ENCODE assay signal across 1 cellular context in genomic region chr5:141691867-141692532, GRCh38.
TF ChIP-seq lines count a peak whose summit lies in the region.

No MANE protein-coding gene starts in this region.

TF ChIP-seq in K562, 482 proteins besides CTCF, POLR2A, EP300 and RAD21 (continued from another document and continues in another):
- TF ChIP-seq E2F4 (CRISPR knock-in tag; IDR thresholded peaks at IDR 0.05; ENCODE audit: low read depth) = no peak
- no peak for TF ChIP-seq KDM2B (CRISPR knock-in tag; IDR thresholded peaks at IDR 0.05)
- peak; percentile 57 for TF ChIP-seq SP1 (CRISPR knock-in tag; IDR thresholded peaks at IDR 0.05)
- no peak for TF ChIP-seq ASH1L (IDR thresholded peaks at IDR 0.05; ENCODE audit: borderline replicate concordance, low read depth, partially characterized antibody)
- no peak for TF ChIP-seq RBM34 (IDR thresholded peaks at IDR 0.05; ENCODE audit: borderline replicate concordance, insufficient read depth, low read length)
- TF ChIP-seq ZNF174 (CRISPR knock-in tag; IDR thresholded peaks at IDR 0.05) = no peak
- no peak for TF ChIP-seq SMARCE1 (IDR thresholded peaks at IDR 0.05)
- TF ChIP-seq FOS (IDR thresholded peaks at IDR 0.05; ENCODE audit: extremely low read depth, insufficient read length) = no peak
- no peak for TF ChIP-seq ZNF707 (CRISPR knock-in tag; conservative IDR thresholded peaks at IDR 0.05)
- TF ChIP-seq MXI1 (IDR thresholded peaks at IDR 0.05; ENCODE audit: low read depth, low read length) = no peak
- no peak for TF ChIP-seq ZNF551 (CRISPR knock-in tag; IDR thresholded peaks at IDR 0.05)
- no peak for TF ChIP-seq COPS2 (conservative IDR thresholded peaks at IDR 0.05)
- TF ChIP-seq TCF3 (CRISPR knock-in tag; IDR thresholded peaks at IDR 0.05) = no peak
- no peak for TF ChIP-seq EWSR1 (IDR thresholded peaks at IDR 0.05; ENCODE audit: borderline replicate concordance, low read depth, partially characterized antibody)
- peak; percentile 100 for TF ChIP-seq ADNP (tag; IDR thresholded peaks at IDR 0.05)
- TF ChIP-seq, protein P1, sequence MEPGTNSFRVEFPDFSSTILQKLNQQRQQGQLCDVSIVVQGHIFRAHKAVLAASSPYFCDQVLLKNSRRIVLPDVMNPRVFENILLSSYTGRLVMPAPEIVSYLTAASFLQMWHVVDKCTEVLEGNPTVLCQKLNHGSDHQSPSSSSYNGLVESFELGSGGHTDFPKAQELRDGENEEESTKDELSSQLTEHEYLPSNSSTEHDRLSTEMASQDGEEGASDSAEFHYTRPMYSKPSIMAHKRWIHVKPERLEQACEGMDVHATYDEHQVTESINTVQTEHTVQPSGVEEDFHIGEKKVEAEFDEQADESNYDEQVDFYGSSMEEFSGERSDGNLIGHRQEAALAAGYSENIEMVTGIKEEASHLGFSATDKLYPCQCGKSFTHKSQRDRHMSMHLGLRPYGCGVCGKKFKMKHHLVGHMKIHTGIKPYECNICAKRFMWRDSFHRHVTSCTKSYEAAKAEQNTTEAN (CRISPR knock-in tag; IDR thresholded peaks at IDR 0.05) = no peak
- peak; percentile 87; the same call in 1 of the 2 replicates for TF ChIP-seq KLF13 (tag; IDR thresholded peaks at IDR 0.05; ENCODE audit: borderline replicate concordance, low read depth)
- TF ChIP-seq CAMTA2 (CRISPR knock-in tag; conservative IDR thresholded peaks at IDR 0.05) = no peak
- TF ChIP-seq ZNF740 (CRISPR knock-in tag; IDR thresholded peaks at IDR 0.05) = peak; percentile 62; the same call in 1 of the 2 replicates
- TF ChIP-seq ZNF740 (tag; IDR thresholded peaks at IDR 0.05) = no peak
- no peak for TF ChIP-seq ZSCAN29 (IDR thresholded peaks at IDR 0.05)
- no peak for TF ChIP-seq ZNF586 (CRISPR knock-in tag; conservative IDR thresholded peaks at IDR 0.05)
- TF ChIP-seq IFI16 (CRISPR knock-in tag; IDR thresholded peaks at IDR 0.05) = no peak
- TF ChIP-seq CSDE1 (IDR thresholded peaks at IDR 0.05) = no peak
- no peak for TF ChIP-seq ZNF407 (IDR thresholded peaks at IDR 0.05; ENCODE audit: low read depth)
- TF ChIP-seq, protein P2, sequence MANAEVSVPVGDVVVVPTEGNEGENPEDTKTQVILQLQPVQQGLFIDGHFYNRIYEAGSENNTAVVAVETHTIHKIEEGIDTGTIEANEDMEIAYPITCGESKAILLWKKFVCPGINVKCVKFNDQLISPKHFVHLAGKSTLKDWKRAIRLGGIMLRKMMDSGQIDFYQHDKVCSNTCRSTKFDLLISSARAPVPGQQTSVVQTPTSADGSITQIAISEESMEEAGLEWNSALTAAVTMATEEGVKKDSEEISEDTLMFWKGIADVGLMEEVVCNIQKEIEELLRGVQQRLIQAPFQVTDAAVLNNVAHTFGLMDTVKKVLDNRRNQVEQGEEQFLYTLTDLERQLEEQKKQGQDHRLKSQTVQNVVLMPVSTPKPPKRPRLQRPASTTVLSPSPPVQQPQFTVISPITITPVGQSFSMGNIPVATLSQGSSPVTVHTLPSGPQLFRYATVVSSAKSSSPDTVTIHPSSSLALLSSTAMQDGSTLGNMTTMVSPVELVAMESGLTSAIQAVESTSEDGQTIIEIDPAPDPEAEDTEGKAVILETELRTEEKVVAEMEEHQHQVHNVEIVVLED (CRISPR knock-in tag; IDR thresholded peaks at IDR 0.05) = no peak
- TF ChIP-seq NCOA6 (IDR thresholded peaks at IDR 0.05) = no peak
- TF ChIP-seq NFRKB (IDR thresholded peaks at IDR 0.05; ENCODE audit: low read depth) = peak; percentile 33; the same call in 1 of the 2 replicates
- TF ChIP-seq THRB (CRISPR knock-in tag; conservative IDR thresholded peaks at IDR 0.05) = no peak
- peak; percentile 85; the same call in 1 of the 2 replicates for TF ChIP-seq ZKSCAN8 (CRISPR knock-in tag; IDR thresholded peaks at IDR 0.05)
- no peak for TF ChIP-seq OTX1 (CRISPR knock-in tag; IDR thresholded peaks at IDR 0.05)
- no peak for TF ChIP-seq ZMIZ1 (IDR thresholded peaks at IDR 0.05; ENCODE audit: low read depth in 2 of 2, low read length in 2 of 2)
- TF ChIP-seq PRDM10 (IDR thresholded peaks at IDR 0.05; ENCODE audit: partially characterized antibody) = peak; percentile 64
- TF ChIP-seq NFIC (IDR thresholded peaks at IDR 0.05) = no peak
